26 cellular contexts compared by ENCODE assay signal in the genomic region with DNA sequence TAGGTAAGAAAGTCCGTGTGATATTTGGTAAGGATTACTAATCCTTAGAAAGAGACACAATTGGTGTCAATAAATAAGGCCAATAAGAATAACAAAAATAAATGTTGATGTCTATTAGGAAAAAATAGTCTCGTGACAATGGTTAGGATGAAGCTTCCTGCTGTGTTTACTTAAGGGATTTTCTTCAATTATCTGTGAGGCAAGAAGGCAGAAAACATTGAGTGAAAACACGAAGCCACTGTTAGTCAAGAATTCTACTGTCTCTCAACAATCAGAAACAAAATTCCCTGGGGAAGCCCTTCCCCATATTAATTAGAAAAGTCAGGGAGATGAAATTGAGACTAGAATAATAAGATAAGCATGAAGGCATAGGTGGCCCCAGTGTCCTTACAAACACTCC.
"Had no signal": no experiment of that assay in that cellular context is flagged by ENCODE, and none has a peak within 500 bp of the region (broad histone marks: within the 10 kb centered on the region; RNA-seq: fewer than 3 reads in every experiment).

No MANE protein-coding gene starts in this region.

- ATAC-seq: activated T-helper 17 cell treated with anti-CD3 and anti-CD28 coated beads, Interleukin-2, amount 50 U/mL, for 72 hours had no signal

- H3K9ac ChIP-seq: KMS-11, SK-N-SH had no signal

- H3K4me1 ChIP-seq: adrenal gland, Peyer's patch, SJCRH30 had no signal

- H3K4me3 ChIP-seq: adrenal gland, Peyer's patch, SJCRH30 had no signal

- DNase-seq: activated CD4-positive, alpha-beta memory T cell treated with anti-CD3 and anti-CD28 coated beads, Interleukin-2, amount 10 ng/mL, durations not matched to agents 7 days and 5 days; activated CD4-positive, alpha-beta T cell treated with anti-CD3 and anti-CD28 coated beads, Interleukin-2, amount 10 ng/mL, durations not matched to agents 7 days and 5 days; activated CD4-positive, CD25-positive, alpha-beta regulatory T cell; activated gamma-delta T cell treated with Interleukin-2 at 50 U/mL for 16 hours; activated naive CD4-positive, alpha-beta T cell treated with anti-CD3 and anti-CD28 coated beads, Interleukin-2, amount 10 ng/mL, durations not matched to agents 7 days and 5 days; activated naive CD8-positive, alpha-beta T cell treated with anti-CD3 and anti-CD28 coated beads for 36 hours; activated T-cell treated with anti-CD3 and anti-CD28 coated beads for 4 hours; activated T-cell treated with anti-CD3 and anti-CD28 coated beads, Interleukin-2, amount 50 U/mL, for 48 hours; adrenal gland; aorta; central memory CD4-positive, alpha-beta T cell; NCI-H1092; NCI-H1694 treated with DMSO at 0.1 percent for 48 hours; NCI-H2029 treated with DMSO at 0.1 percent for 48 hours; NCI-H345; NCI-H510A; NCI-H526 treated with DMSO at 0.1 percent for 48 hours; Peyer's patch; Right ventricle myocardium superior; SJCRH30; SK-N-SH; T-helper 1 cell had no signal

- H3K9me3 Mint-ChIP-seq: activated CD4-positive, alpha-beta memory T cell treated with anti-CD3 and anti-CD28 coated beads, Interleukin-2, amount 10 ng/mL, durations not matched to agents 7 days and 5 days; activated CD4-positive, alpha-beta T cell treated with anti-CD3 and anti-CD28 coated beads, Interleukin-2, amount 10 ng/mL, durations not matched to agents 7 days and 5 days; activated naive CD4-positive, alpha-beta T cell treated with anti-CD3 and anti-CD28 coated beads, Interleukin-2, amount 10 ng/mL, durations not matched to agents 7 days and 5 days; activated naive CD8-positive, alpha-beta T cell treated with anti-CD3 and anti-CD28 coated beads for 36 hours; activated T-helper 17 cell treated with anti-CD3 and anti-CD28 coated beads, Interleukin-2, amount 50 U/mL, for 72 hours had no signal

- H3K27ac ChIP-seq: adrenal gland, KMS-11, Peyer's patch, RWPE1, SJCRH30, VCaP had no signal

- H3K4me2 ChIP-seq: KMS-11, SK-N-SH had no signal

- H3K4me1 Mint-ChIP-seq: activated naive CD4-positive, alpha-beta T cell treated with anti-CD3 and anti-CD28 coated beads, Interleukin-2, amount 10 ng/mL, durations not matched to agents 7 days and 5 days; activated naive CD8-positive, alpha-beta T cell treated with anti-CD3 and anti-CD28 coated beads for 36 hours; activated T-helper 17 cell treated with anti-CD3 and anti-CD28 coated beads, Interleukin-2, amount 50 U/mL, for 72 hours had no signal

- H3K27ac Mint-ChIP-seq: activated CD4-positive, alpha-beta memory T cell treated with anti-CD3 and anti-CD28 coated beads, Interleukin-2, amount 10 ng/mL, durations not matched to agents 7 days and 5 days; activated CD4-positive, alpha-beta T cell treated with anti-CD3 and anti-CD28 coated beads, Interleukin-2, amount 10 ng/mL, durations not matched to agents 7 days and 5 days; activated naive CD4-positive, alpha-beta T cell treated with anti-CD3 and anti-CD28 coated beads, Interleukin-2, amount 10 ng/mL, durations not matched to agents 7 days and 5 days; activated naive CD8-positive, alpha-beta T cell treated with anti-CD3 and anti-CD28 coated beads for 36 hours; activated T-helper 17 cell treated with anti-CD3 and anti-CD28 coated beads, Interleukin-2, amount 50 U/mL, for 72 hours had no signal

- H3K9me3 ChIP-seq: adrenal gland, Peyer's patch, SJCRH30, SK-N-SH had no signal

- H3K36me3 ChIP-seq: adrenal gland, Peyer's patch, SJCRH30 had no signal

- H3K36me3 Mint-ChIP-seq: activated naive CD4-positive, alpha-beta T cell treated with anti-CD3 and anti-CD28 coated beads, Interleukin-2, amount 10 ng/mL, durations not matched to agents 7 days and 5 days; activated naive CD8-positive, alpha-beta T cell treated with anti-CD3 and anti-CD28 coated beads for 36 hours had no signal

- H3K4me3 Mint-ChIP-seq: activated CD4-positive, alpha-beta memory T cell treated with anti-CD3 and anti-CD28 coated beads, Interleukin-2, amount 10 ng/mL, durations not matched to agents 7 days and 5 days; activated CD4-positive, alpha-beta T cell treated with anti-CD3 and anti-CD28 coated beads, Interleukin-2, amount 10 ng/mL, durations not matched to agents 7 days and 5 days; activated naive CD4-positive, alpha-beta T cell treated with anti-CD3 and anti-CD28 coated beads, Interleukin-2, amount 10 ng/mL, durations not matched to agents 7 days and 5 days; activated naive CD8-positive, alpha-beta T cell treated with anti-CD3 and anti-CD28 coated beads for 36 hours; activated T-helper 17 cell treated with anti-CD3 and anti-CD28 coated beads, Interleukin-2, amount 50 U/mL, for 72 hours had no signal

- H3K27me3 ChIP-seq: adrenal gland, Peyer's patch, SJCRH30 had no signal
